8 cellular contexts compared by ENCODE assay signal in the genomic region with DNA sequence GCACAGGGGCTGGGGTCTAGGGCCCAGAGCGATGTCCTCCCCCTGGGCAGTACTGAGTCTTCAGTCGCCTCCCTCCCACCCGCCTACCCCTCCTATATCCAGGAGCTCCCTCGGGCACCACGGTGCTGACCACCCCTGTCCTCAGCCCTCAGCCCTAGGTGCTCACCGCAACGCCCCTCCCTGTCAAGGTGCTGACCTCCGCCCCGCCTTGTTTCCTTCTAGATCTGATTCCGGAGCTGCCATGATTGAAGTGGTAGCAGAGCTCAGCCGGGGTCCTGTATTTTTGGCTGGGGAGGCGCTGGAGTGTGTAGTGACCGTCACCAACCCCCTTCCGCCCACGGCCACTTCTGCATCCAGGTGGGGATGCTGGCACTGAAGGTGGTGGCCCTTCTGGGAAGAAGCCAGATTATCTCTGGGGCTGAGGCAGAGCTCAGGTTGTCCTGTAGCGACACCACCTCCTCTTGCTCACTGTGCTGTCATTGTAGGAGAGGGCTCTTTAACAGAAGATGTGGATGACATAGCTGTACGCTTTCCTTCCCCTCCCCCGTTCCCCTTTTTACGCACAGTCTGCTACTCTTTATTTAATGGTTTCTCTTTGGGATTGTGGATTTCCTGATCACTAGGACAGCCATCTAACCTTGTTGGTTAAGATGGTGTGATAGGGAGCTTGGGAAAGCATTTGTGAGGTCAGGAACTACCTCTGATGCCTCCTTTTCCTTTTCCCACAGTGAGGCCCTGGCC. TPM values are rescaled to one million over a fixed set of nuclear protein-coding genes. Genes with fewer than 3 reads are reported as not detected.
DNase-seq lines count a peak whose midpoint lies in the region; ATAC-seq and TF ChIP-seq lines count a peak whose summit lies in the region.

No MANE protein-coding gene starts in this region.

- peak overlapping the region; percentile 94 to 97 (median 97) for H3K4me3 Mint-ChIP-seq in nephron

- TF ChIP-seq POLR2A in erythroblast (IDR thresholded peaks at IDR 0.05; ENCODE audit: low read length) = no peak

- TF ChIP-seq CTCF in nephron (IDR thresholded peaks at IDR 0.05; ENCODE audit: unreplicated experiment in 3 of 3) = no peak

- ATAC-seq in GM21576 (IDR thresholded peaks at IDR 0.05; ENCODE audit: unreplicated experiment) = peak; percentile 36

- peaks cover 45% of the 10 kb centered on the region for H3K36me3 Mint-ChIP-seq in nephron (ENCODE audit: low read depth)

- H3K27ac Mint-ChIP-seq in nephron = peak overlapping the region; percentile 86 to 96 (median 95)

- no peaks in the 10 kb centered on the region for H3K27me3 Mint-ChIP-seq in nephron (ENCODE audit: low read depth)

- DNase-seq in EH (ENCODE audit: low read depth) (peak; percentile 22), LHCN-M2 (ENCODE audit: low read depth) (peak; percentile 12), erythroblast (lab: John Stamatoyannopoulos, UW) (peak; percentile 45 to 53), NCI-H128 (lab: John Stamatoyannopoulos, UW; ENCODE audit: unreplicated experiment) (no peak), iPS-NIHi7 (ENCODE audit: extremely low spot score) (no peak)
- DNase-seq in activated CD8-positive, alpha-beta memory T cell treated with anti-CD3 and anti-CD28 coated beads, Interleukin-2, amount 50 U/mL, for 4 hours = peak; percentile 44

- peaks cover 35% of the 10 kb centered on the region for H3K4me1 Mint-ChIP-seq in nephron

- no peaks in the 10 kb centered on the region for H3K9me3 Mint-ChIP-seq in nephron

RNA-seq across cellular contexts. Expression of gene RGP1, which starts 0.6 kb away (rescaled TPM):
- total RNA-seq in LHCN-M2 (2014; rRNA removed) = 13.5 and 17.4 TPM in 2 replicates
- 15.8 TPM for polyA plus RNA-seq in LHCN-M2 (2012)

RNA-seq across cellular contexts. Expression of gene GBA2, which starts 0.7 kb away (rescaled TPM):
- total RNA-seq in LHCN-M2 (2014; rRNA removed) = 26.4 and 29.9 TPM in 2 replicates
- polyA plus RNA-seq in LHCN-M2 (2012) = 26.2 TPM

RNA-seq across cellular contexts. Expression of gene MSMP, which starts 4.4 kb away (rescaled TPM):
- total RNA-seq in LHCN-M2 (2014; rRNA removed) = not detected in 2 replicates
- polyA plus RNA-seq in LHCN-M2 (2012) = not detected

RNA-seq across cellular contexts. Expression of gene CREB3, which starts 17.2 kb away (rescaled TPM):
- total RNA-seq in LHCN-M2 (2014; rRNA removed) = 87.9 and 108 TPM in 2 replicates
- polyA plus RNA-seq in LHCN-M2 (2012) = 76.4 TPM

RNA-seq across cellular contexts. Expression of gene TLN1, which starts 17.7 kb away (rescaled TPM):
- 356 and 415 TPM in 2 replicates for total RNA-seq in LHCN-M2 (2014; rRNA removed)
- polyA plus RNA-seq in LHCN-M2 (2012) = 384 TPM

Comparison
In these comparisons a context has a peak if more than half of its experiments do, and no peak if none do; other contexts are left out.
1. DNase-seq: peak in EH (single experiment), LHCN-M2 (single experiment), activated CD8-positive, alpha-beta memory T cell treated with anti-CD3 and anti-CD28 coated beads, Interleukin-2, amount 50 U/mL, for 4 hours (single experiment) and erythroblast (2 of 2); none in NCI-H128 (single experiment) and iPS-NIHi7 (single experiment).